8 cellular contexts compared by ENCODE assay signal in the genomic region with DNA sequence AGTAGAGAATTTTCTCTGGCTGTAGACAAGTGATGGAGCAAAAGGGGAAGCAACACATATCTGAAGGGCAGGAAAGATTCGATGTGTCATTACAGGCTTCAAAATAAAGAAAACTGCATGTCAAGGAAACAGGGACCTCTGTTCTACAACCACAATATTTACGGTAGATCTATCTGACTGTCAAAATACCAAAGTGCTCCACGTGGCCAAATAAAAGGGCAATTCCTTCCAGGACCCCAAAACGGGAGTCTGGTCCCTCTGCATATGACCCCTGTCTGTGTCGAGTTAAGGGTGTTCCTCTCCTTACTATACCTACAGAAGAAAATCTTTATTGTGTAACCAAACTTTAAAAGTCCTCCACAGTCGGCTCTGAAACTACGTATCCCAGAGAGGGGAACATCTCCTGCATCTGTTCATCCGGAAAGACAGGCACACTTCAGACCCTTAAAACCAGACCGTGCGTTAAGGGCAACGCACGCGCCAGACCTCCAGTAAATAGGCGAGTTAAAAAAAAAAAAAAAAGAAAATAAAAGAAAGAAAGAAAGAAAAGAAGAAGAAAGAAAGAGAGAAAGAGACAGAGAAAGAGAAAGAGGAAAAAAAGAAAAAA. TPM values are rescaled to one million over a fixed set of nuclear protein-coding genes. Genes with fewer than 3 reads are reported as not detected.
DNase-seq lines count a peak whose midpoint lies in the region; ATAC-seq and TF ChIP-seq lines count a peak whose summit lies in the region.

No MANE protein-coding gene starts in this region.

- H3K9me3 ChIP-seq in HUES64 (ENCODE audit: insufficient read depth, low read depth, low read length) (no peaks in the 10 kb centered on the region), transverse colon (no peaks in the 10 kb centered on the region)

- peak overlapping the region; percentile 66 for H3K4me3 ChIP-seq in BJ (ENCODE audit: low read depth, low read length)
- H3K4me3 ChIP-seq in HUES64 (ENCODE audit: low read length) = peak overlapping the region; percentile 78
- peak overlapping the region; percentile 35 to 95 (median 78) for H3K4me3 ChIP-seq in transverse colon

- TF ChIP-seq CTCF in BJ (IDR thresholded peaks at IDR 0.05; ENCODE audit: insufficient read depth, low read depth, low read length) (no peak), transverse colon (IDR thresholded peaks at IDR 0.05) (no peak)

- no peaks in the 10 kb centered on the region; the same call in 1 of the 2 replicates for H3K4me1 ChIP-seq in HUES64 (ENCODE audit: insufficient read depth, low read length)
- H3K4me1 ChIP-seq in transverse colon = peaks cover 13 to 28% (median 16%) of the 10 kb centered on the region in 4 donors

- intact Hi-C loops in left colon (cut with DNase I, micrococcal nuclease) = no loop called here
- intact Hi-C loops in transverse colon (cut with DNase I; ENCODE audit: low total_unique reads) = no loop called here

- peaks cover 47% of the 10 kb centered on the region for H3K36me3 Mint-ChIP-seq in activated T-helper 17 cell treated with anti-CD3 and anti-CD28 coated beads, Interleukin-2, amount 50 U/mL, for 72 hours (ENCODE audit: low read depth)

- H3K27me3 ChIP-seq in BJ (ENCODE audit: control insufficient read depth, insufficient read depth, low read length) = no peaks in the 10 kb centered on the region
- H3K27me3 ChIP-seq in HUES64 (ENCODE audit: insufficient read depth, low read length) = no peaks in the 10 kb centered on the region
- H3K27me3 ChIP-seq in transverse colon = no peaks in the 10 kb centered on the region

- DNase-seq in BJ (ENCODE audit: low read depth) = no peak
- no peak for DNase-seq in left colon
- DNase-seq in transverse colon = no peak
- no peak for DNase-seq in Ammon's horn (ENCODE audit: low spot score)

- WGBS in HUES64 = 8% methylated on average over 14 of the region's 14 CpGs
- WGBS in transverse colon (ENCODE audit: low coverage in 1 of 2), 2 donors = 2% methylated on average over 13 of the region's 14 CpGs

- POLR2A ChIA-PET in BJ (lab: Charles Lee) = no interaction called here

- H3K4me3 Mint-ChIP-seq in activated T-helper 17 cell treated with anti-CD3 and anti-CD28 coated beads, Interleukin-2, amount 50 U/mL, for 72 hours = peak overlapping the region; percentile 86

- peaks cover 15% of the 10 kb centered on the region for H3K4me1 Mint-ChIP-seq in activated T-helper 17 cell treated with anti-CD3 and anti-CD28 coated beads, Interleukin-2, amount 50 U/mL, for 72 hours

- CTCF ChIA-PET in BJ (lab: Yijun Ruan, JAX) = no interaction called here

- peak overlapping the region; percentile 89 for H3K9ac ChIP-seq in HUES64 (ENCODE audit: low read depth, low read length)

- TF ChIP-seq POLR2A in transverse colon (IDR thresholded peaks at IDR 0.05) = no peak

- no peaks in the 10 kb centered on the region for H3K9me3 Mint-ChIP-seq in activated T-helper 17 cell treated with anti-CD3 and anti-CD28 coated beads, Interleukin-2, amount 50 U/mL, for 72 hours

- peak overlapping the region; percentile 81 for H3K27ac Mint-ChIP-seq in activated T-helper 17 cell treated with anti-CD3 and anti-CD28 coated beads, Interleukin-2, amount 50 U/mL, for 72 hours

- in situ Hi-C loops in transverse colon (cut with MboI; ENCODE audit: low pct_ligation_motif_present in 1 of 4, low pct_unique_long_range_greater_than_20kb in 1 of 4, low sequenced_read_pairs in 3 of 4) = no loop called here

- H3K36me3 ChIP-seq in BJ (ENCODE audit: control insufficient read depth, insufficient read depth, low read length) (no peaks in the 10 kb centered on the region), HUES64 (ENCODE audit: insufficient read depth, low read length) (peaks cover 14% of the 10 kb centered on the region), transverse colon (no peaks in the 10 kb centered on the region)

- TF ChIP-seq EP300 in transverse colon (IDR thresholded peaks at IDR 0.05; ENCODE audit: low read depth) = no peak

- no peaks in the 10 kb centered on the region for H3K27me3 Mint-ChIP-seq in activated T-helper 17 cell treated with anti-CD3 and anti-CD28 coated beads, Interleukin-2, amount 50 U/mL, for 72 hours

- H3K27ac ChIP-seq in HUES64 (ENCODE audit: low read depth, low read length) = no peak overlapping the region
- H3K27ac ChIP-seq in transverse colon = peak overlapping the region; percentile 81 to 87 (median 83)

- ATAC-seq in activated T-helper 17 cell treated with anti-CD3 and anti-CD28 coated beads, Interleukin-2, amount 50 U/mL, for 72 hours (replicated peaks) = no peak
- ATAC-seq in left colon (peak; percentile 12), HG02852 (IDR thresholded peaks at IDR 0.05; ENCODE audit: unreplicated experiment) (no peak), HG03432 (IDR thresholded peaks at IDR 0.05; ENCODE audit: unreplicated experiment) (no peak)

RNA-seq across cellular contexts. Expression of gene CLNS1A, which starts 0.8 kb away (rescaled TPM):
- 91.6 and 112 TPM in 2 replicates for polyA plus RNA-seq in BJ (2011; rRNA removed)
- 35.6 and 36.1 TPM in 2 replicates for polyA minus RNA-seq in BJ (2011; rRNA and poly(A)+ RNA removed)
- 149 TPM for polyA plus RNA-seq in HUES64 (2013, experiment 1 of 2)
- polyA plus RNA-seq in HUES64 (2013, experiment 2 of 2) = 164 TPM
- total RNA-seq in activated T-helper 17 cell treated with anti-CD3 and anti-CD28 coated beads, Interleukin-2, amount 50 U/mL, for 72 hours = 100 to 1,000 TPM; 142 to 160 TPM
- total RNA-seq in left colon (10 to 100 TPM; 73.9 to 74.1 TPM), transverse colon (10 to 100 TPM in 3 of 4 donors, 1 to 10 TPM in 1; 9.4 to 96.3 (median 60.6) TPM)

RNA-seq across cellular contexts. Expression of gene AQP11, which starts 47.1 kb away (rescaled TPM):
- polyA plus RNA-seq in BJ (2011; rRNA removed) = 1.2 and 1.3 TPM in 2 replicates
- 0.31 and 0.95 TPM in 2 replicates for polyA minus RNA-seq in BJ (2011; rRNA and poly(A)+ RNA removed)
- 0.90 TPM for polyA plus RNA-seq in HUES64 (2013, experiment 1 of 2)
- 0.95 TPM for polyA plus RNA-seq in HUES64 (2013, experiment 2 of 2)
- under 1 TPM; 0.48 to 0.98 TPM for total RNA-seq in activated T-helper 17 cell treated with anti-CD3 and anti-CD28 coated beads, Interleukin-2, amount 50 U/mL, for 72 hours
- total RNA-seq in left colon = 1 to 10 TPM; 4.0 to 7.1 TPM
- 10 to 100 TPM in 1 of 4 donors, 1 to 10 TPM in 3; 2.6 to 10.2 (median 7.4) TPM for total RNA-seq in transverse colon
